24 cellular contexts compared by ENCODE assay signal in the genomic region with DNA sequence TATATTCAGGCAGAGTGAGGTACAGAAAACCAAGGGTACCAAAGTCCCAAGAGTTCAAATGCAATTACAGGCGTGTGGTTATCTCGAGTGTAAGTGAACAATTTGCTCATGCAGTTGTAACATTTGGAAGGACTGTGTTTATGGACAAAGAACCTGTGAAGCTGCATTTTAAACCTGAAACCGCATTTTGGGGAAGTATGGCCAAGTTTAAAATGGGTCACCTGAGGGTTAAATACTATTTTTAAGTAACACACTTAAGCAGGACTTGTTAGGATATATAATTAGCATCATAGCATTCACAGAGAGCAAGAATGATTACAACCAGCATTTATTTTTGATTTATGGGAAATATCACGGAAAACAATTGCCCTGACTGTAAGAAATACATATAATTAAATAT.
DNase-seq lines count a peak whose midpoint lies in the region; ATAC-seq, FAIRE-seq and TF ChIP-seq lines count a peak whose summit lies in the region.
"Had no signal": no experiment of that assay in that cellular context is flagged by ENCODE, and none has a peak within 500 bp of the region (broad histone marks: within the 10 kb centered on the region; RNA-seq: fewer than 3 reads in every experiment).

No MANE protein-coding gene starts in this region.

- H3K9me3 ChIP-seq in colonic mucosa = no peaks in the 10 kb centered on the region
- H3K9me3 ChIP-seq: BE2C, Caco-2, SJCRH30 had no signal

- H3K27ac ChIP-seq in colonic mucosa = no peak overlapping the region
- H3K27ac ChIP-seq: SJCRH30 had no signal

- peak; percentile 2 for DNase-seq in GM13976 (ENCODE audit: low spot score)
- DNase-seq in GM19239 (ENCODE audit: insufficient read length, low spot score) = no peak
- peak; percentile 10 for DNase-seq in OCI-M1 (lab: John Stamatoyannopoulos, UW)
- no peak for DNase-seq in NCI-H524 (lab: John Stamatoyannopoulos, UW)
- no peak for DNase-seq in colonic mucosa
- DNase-seq in NCI-H2196 treated with DMSO at 0.1 percent for 48 hours (lab: John Stamatoyannopoulos, UW; ENCODE audit: unreplicated experiment) = no peak
- DNase-seq in NCI-H146 treated with DMSO at 0.1 percent for 48 hours (lab: John Stamatoyannopoulos, UW; ENCODE audit: unreplicated experiment) = no peak
- DNase-seq: BE2C; Caco-2; CD4-positive, alpha-beta T cell; DMS153; GDM1; HCEC 1CT; IMR-90; NCI-H1048; NCI-H1436 treated with DMSO at 0.1 percent for 48 hours; NCI-H2029 treated with DMSO at 0.1 percent for 48 hours; NCI-H2171; SJCRH30; T1000 had no signal

- intact Hi-C loops in colonic mucosa (cut with DNase I) = no loop called here

- no peaks in the 10 kb centered on the region for H3K36me3 ChIP-seq in colonic mucosa
- H3K36me3 ChIP-seq: BE2C, SJCRH30 had no signal

- ATAC-seq in HG02885 (IDR thresholded peaks at IDR 0.05; ENCODE audit: poor library complexity, unreplicated experiment) = peak; percentile 50
- ATAC-seq: GM23338 had no signal

- H3K9ac ChIP-seq in colonic mucosa (ENCODE audit: low read depth in 2 of 2, low read length in 2 of 2) = no peak overlapping the region

- TF ChIP-seq CTCF in GM13976 (IDR thresholded peaks at IDR 0.05; ENCODE audit: borderline replicate concordance, control extremely low read depth, extremely low read depth, insufficient read depth, missing control alignments) (no peak), colonic mucosa (IDR thresholded peaks at IDR 0.05) (no peak)

- no peaks in the 10 kb centered on the region for H3K27me3 ChIP-seq in colonic mucosa
- H3K27me3 ChIP-seq: BE2C, SJCRH30 had no signal

- in situ Hi-C loops in GM13976 (cut with MboI; ENCODE audit: low sequenced_read_pairs, unreplicated experiment) = no loop called here

- peak; percentile 11 for FAIRE-seq in GM19239 (lab: Jason Lieb, UNC)
- FAIRE-seq: GM12891, HTR-8/SVneo had no signal

- no peaks in the 10 kb centered on the region for H3K4me1 ChIP-seq in colonic mucosa
- H3K4me1 ChIP-seq: BE2C, Caco-2, SJCRH30 had no signal

- H3K4me3 ChIP-seq in colonic mucosa = no peak overlapping the region
- H3K4me3 ChIP-seq: GM23338, SJCRH30 had no signal

Comparison
In these comparisons a context has a peak if more than half of its experiments do, and no peak if none do; other contexts are left out.
1. DNase-seq: peak in GM13976 (single experiment) and OCI-M1 (single experiment); none in GM19239 (single experiment), NCI-H524 (0 of 2), colonic mucosa (single experiment), NCI-H2196 treated with DMSO at 0.1 percent for 48 hours (single experiment) and NCI-H146 treated with DMSO at 0.1 percent for 48 hours (single experiment).